ENCODE assay signal across 8 cellular contexts in genomic region chr16:87062569-87063442, GRCh38.
DNase-seq lines count a peak whose midpoint lies in the region; ATAC-seq and TF ChIP-seq lines count a peak whose summit lies in the region.

No MANE protein-coding gene starts in this region.

- intact Hi-C loops in Calu3 (cut with micrococcal nuclease; ENCODE audit: unreplicated experiment): loop anchor here (1.0 to 10.0 kb wide), 3 partner anchors 178 to 499 kb away; no protein-coding TSS in a partner anchor

- BruUV-seq in Calu3 (replicated peaks; lab: Mats Ljungman, UMichigan): no TSS peak

- peaks cover 9% of the 10 kb centered on the region for H3K4me1 ChIP-seq in skeletal muscle satellite cell (ENCODE audit: control insufficient read depth, insufficient read depth, low read length)

- H3K36me3 Mint-ChIP-seq in Calu3 (ENCODE audit: insufficient read depth, unreplicated experiment): no peaks in the 10 kb centered on the region

- DNase-seq in Calu3 (peak; percentile 78), HUDEP-2 (lab: John Stamatoyannopoulos, UW; ENCODE audit: unreplicated experiment in 76 of 76) (peak in 52 of 76 experiments; percentile 2 to 64 (median 38)), RPMI8226 (peak; percentile 68), astrocyte of the hippocampus (ENCODE audit: low read depth, low spot score) (peak; percentile 91), hippocampal formation (lab: John Stamatoyannopoulos, UW) (peak; percentile 9 to 36)

- peak overlapping the region; percentile 68 for H3K9ac ChIP-seq in skeletal muscle satellite cell (ENCODE audit: low read depth, low read length)

- no peaks in the 10 kb centered on the region for H3K9me3 ChIP-seq in skeletal muscle satellite cell (replicated peaks; ENCODE audit: low read length)

- ATAC-seq in HG03175 (IDR thresholded peaks at IDR 0.05; ENCODE audit: unreplicated experiment) (no peak), GM18517 (IDR thresholded peaks at IDR 0.05; ENCODE audit: unreplicated experiment) (no peak)

- no peaks in the 10 kb centered on the region for H3K4me1 Mint-ChIP-seq in Calu3 (ENCODE audit: low read depth, unreplicated experiment)

- H3K4me3 Mint-ChIP-seq in Calu3 (ENCODE audit: low read depth, unreplicated experiment): no peak overlapping the region

- no peaks in the 10 kb centered on the region for H3K36me3 ChIP-seq in skeletal muscle satellite cell (ENCODE audit: insufficient read depth, low read length)

- H3K4me2 ChIP-seq in skeletal muscle satellite cell (ENCODE audit: low read length): peak overlapping the region; percentile 83

- H3K4me3 ChIP-seq in skeletal muscle satellite cell (ENCODE audit: low read length): peak overlapping the region; percentile 62

- peak; percentile 85 for TF ChIP-seq CTCF in Calu3 (IDR thresholded peaks at IDR 0.05; ENCODE audit: unreplicated experiment)

- CTCF ChIA-PET in Calu3 (lab: Charles Lee): interaction anchor here (0.6 to 1.8 kb wide), 22 partner anchors 11 to 508 kb away, joined by 3 to 22 read pairs (median 3); partner anchors contain the start of gene MTHFSD

- no peak overlapping the region for H3K27ac Mint-ChIP-seq in Calu3 (ENCODE audit: unreplicated experiment)

- H3K27me3 ChIP-seq in skeletal muscle satellite cell (ENCODE audit: control insufficient read depth, insufficient read depth, low read length): no peaks in the 10 kb centered on the region

- no peaks in the 10 kb centered on the region for H3K9me3 Mint-ChIP-seq in Calu3 (ENCODE audit: low read depth, unreplicated experiment)

- H3K27me3 Mint-ChIP-seq in Calu3 (ENCODE audit: unreplicated experiment): peaks cover 81% of the 10 kb centered on the region

Comparison
In these comparisons a context has a peak if more than half of its experiments do, and no peak if none do; other contexts are left out.
1. DNase-seq: peak in every context shown above with its lines; median percentile 91 in astrocyte of the hippocampus; 78 in Calu3; 68 in RPMI8226; 38 in HUDEP-2; 22 in hippocampal formation.